Comparison of ENCODE assay signal across 10 cellular contexts in the genomic region with DNA sequence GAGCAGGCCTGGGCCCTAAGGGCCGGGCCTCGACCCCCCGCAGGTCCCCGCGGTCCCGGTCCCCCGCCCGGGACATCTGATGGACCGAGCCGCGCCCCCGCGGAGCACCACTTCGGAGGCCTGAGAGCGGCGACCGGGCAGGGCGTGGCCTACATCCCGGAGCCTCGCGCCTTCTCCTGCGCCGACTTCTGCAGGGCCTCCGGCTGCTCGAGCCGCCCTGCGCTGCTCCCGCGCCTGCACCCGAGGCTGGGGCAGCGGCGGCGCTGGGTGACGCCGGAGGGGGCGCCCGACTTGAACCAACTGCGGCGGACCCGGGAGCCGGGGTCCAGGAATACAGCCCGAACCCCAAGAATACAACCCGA. TPM values are rescaled to one million over a fixed set of nuclear protein-coding genes. Genes with fewer than 3 reads are reported as not detected.
DNase-seq lines count a peak whose midpoint lies in the region; ATAC-seq and TF ChIP-seq lines count a peak whose summit lies in the region.
"Had no signal": no experiment of that assay in that cellular context is flagged by ENCODE, and none has a peak within 500 bp of the region (broad histone marks: within the 10 kb centered on the region; RNA-seq: fewer than 3 reads in every experiment).

No MANE protein-coding gene starts in this region.

- no peak overlapping the region for H3K9ac ChIP-seq in endodermal cell (ENCODE audit: extremely low read depth, low read length, poor library complexity, severe bottlenecking)
- no peak overlapping the region for H3K9ac ChIP-seq in rectal smooth muscle tissue (ENCODE audit: low read length)

- TF ChIP-seq CTCF in endodermal cell (conservative IDR thresholded peaks at IDR 0.05) (no peak), uterus (IDR thresholded peaks at IDR 0.05) (no peak)

- peak overlapping the region; percentile 19 for H3K4me3 ChIP-seq in CD4-positive, CD25-positive, alpha-beta regulatory T cell (ENCODE audit: low read depth, low read length)
- H3K4me3 ChIP-seq in endodermal cell (ENCODE audit: low read length), result no peak overlapping the region
- peak overlapping the region; percentile 36 for H3K4me3 ChIP-seq in rectal smooth muscle tissue (ENCODE audit: low read length)
- peak overlapping the region in 1 of 2 donors; percentile 1 for H3K4me3 ChIP-seq in uterus

- peak in 2 of 3 donors; percentile 15 to 42 for DNase-seq in CD4-positive, CD25-positive, alpha-beta regulatory T cell
- DNase-seq in activated CD4-positive, alpha-beta T cell treated with anti-CD3 and anti-CD28 coated beads, Interleukin-2, amount 10 ng/mL, durations not matched to agents 24 days and 14 days, result peak; percentile 83
- DNase-seq in endodermal cell (peak; percentile 58), Ammon's horn (ENCODE audit: low spot score) (no peak), midbrain (lab: John Stamatoyannopoulos, UW) (no peak), uterus (no peak)
- DNase-seq: NCI-H1092 had no signal

- intact Hi-C loops in activated CD4-positive, alpha-beta T cell treated with anti-CD3 and anti-CD28 coated beads, Interleukin-2, amount 10 ng/mL, durations not matched to agents 24 days and 14 days (cut with micrococcal nuclease), result no loop called here
- intact Hi-C loops in uterus (cut with DNase I; ENCODE audit: low total_unique reads), result no loop called here

- no peak overlapping the region for H3K27ac ChIP-seq in CD4-positive, CD25-positive, alpha-beta regulatory T cell (ENCODE audit: insufficient read depth, low read length, poor library complexity, severe bottlenecking)
- H3K27ac ChIP-seq in endodermal cell (ENCODE audit: low read depth, low read length), result no peak overlapping the region
- no peak overlapping the region for H3K27ac ChIP-seq in rectal smooth muscle tissue (ENCODE audit: low read depth, low read length)
- H3K27ac ChIP-seq in uterus, result no peak overlapping the region

- 80 to 81% methylated on average over 12 to 43 of the region's 43 CpGs for WGBS in endodermal cell (ENCODE audit: insufficient coverage in 1 of 2, insufficient read length in 1 of 2), 2 experiments

- peaks cover 10% of the 10 kb centered on the region for H3K36me3 Mint-ChIP-seq in CD4-positive, CD25-positive, alpha-beta regulatory T cell
- peaks cover 3% of the 10 kb centered on the region for H3K36me3 Mint-ChIP-seq in activated CD4-positive, alpha-beta T cell treated with anti-CD3 and anti-CD28 coated beads, Interleukin-2, amount 10 ng/mL, durations not matched to agents 24 days and 14 days (ENCODE audit: low read depth)
- peaks cover 4% of the 10 kb centered on the region for H3K36me3 Mint-ChIP-seq in endodermal cell (ENCODE audit: low read depth)

- H3K4me1 ChIP-seq in CD4-positive, CD25-positive, alpha-beta regulatory T cell (ENCODE audit: control insufficient read depth, insufficient read depth, low read length, poor library complexity, severe bottlenecking), result peaks cover 10% of the 10 kb centered on the region
- H3K4me1 ChIP-seq in endodermal cell (ENCODE audit: control insufficient read depth, insufficient read depth, low read length) (no peaks in the 10 kb centered on the region), rectal smooth muscle tissue (ENCODE audit: control insufficient read depth, insufficient read depth, low read length) (no peaks in the 10 kb centered on the region), uterus (peaks cover 0 to 4% of the 10 kb centered on the region in 2 donors)

- peak overlapping the region in 3 of 4 donors; percentile 28 to 71 (median 59) for H3K4me3 Mint-ChIP-seq in CD4-positive, CD25-positive, alpha-beta regulatory T cell
- H3K4me3 Mint-ChIP-seq in activated CD4-positive, alpha-beta T cell treated with anti-CD3 and anti-CD28 coated beads, Interleukin-2, amount 10 ng/mL, durations not matched to agents 24 days and 14 days, result peak overlapping the region; percentile 3
- no peak overlapping the region for H3K4me3 Mint-ChIP-seq in endodermal cell

- peaks cover 0 to 7% (median 3%) of the 10 kb centered on the region in 7 donors for H3K9me3 Mint-ChIP-seq in CD4-positive, CD25-positive, alpha-beta regulatory T cell
- peaks cover 11% of the 10 kb centered on the region for H3K9me3 Mint-ChIP-seq in activated CD4-positive, alpha-beta T cell treated with anti-CD3 and anti-CD28 coated beads, Interleukin-2, amount 10 ng/mL, durations not matched to agents 24 days and 14 days
- peaks cover 12% of the 10 kb centered on the region for H3K9me3 Mint-ChIP-seq in endodermal cell

- no peaks in the 10 kb centered on the region for H3K36me3 ChIP-seq in CD4-positive, CD25-positive, alpha-beta regulatory T cell (ENCODE audit: control insufficient read depth, insufficient read depth, low read length)
- H3K36me3 ChIP-seq in endodermal cell (ENCODE audit: control insufficient read depth, insufficient read depth, low read length), result no peaks in the 10 kb centered on the region
- no peaks in the 10 kb centered on the region for H3K36me3 ChIP-seq in rectal smooth muscle tissue (ENCODE audit: control insufficient read depth, insufficient read depth, low read length)
- no peaks in the 10 kb centered on the region for H3K36me3 ChIP-seq in uterus

- no peaks in the 10 kb centered on the region for H3K9me3 ChIP-seq in CD4-positive, CD25-positive, alpha-beta regulatory T cell (ENCODE audit: control insufficient read depth in 2 of 2, low read length in 2 of 2)
- H3K9me3 ChIP-seq in endodermal cell (ENCODE audit: control insufficient read depth, low read length), result no peaks in the 10 kb centered on the region
- no peaks in the 10 kb centered on the region for H3K9me3 ChIP-seq in uterus

- peaks cover 2 to 11% (median 5%) of the 10 kb centered on the region in 4 donors for H3K4me1 Mint-ChIP-seq in CD4-positive, CD25-positive, alpha-beta regulatory T cell
- H3K4me1 Mint-ChIP-seq in activated CD4-positive, alpha-beta T cell treated with anti-CD3 and anti-CD28 coated beads, Interleukin-2, amount 10 ng/mL, durations not matched to agents 24 days and 14 days, result no peaks in the 10 kb centered on the region
- no peaks in the 10 kb centered on the region for H3K4me1 Mint-ChIP-seq in endodermal cell

- no peak for TF ChIP-seq POLR2A in uterus (IDR thresholded peaks at IDR 0.05)

- peak; percentile 58 to 70 for ATAC-seq in CD4-positive, CD25-positive, alpha-beta regulatory T cell (ENCODE audit: low read depth in 2 of 2)
- ATAC-seq in GM21526 (IDR thresholded peaks at IDR 0.05; ENCODE audit: low FRiP score, unreplicated experiment), result no peak

- H3K27me3 Mint-ChIP-seq in CD4-positive, CD25-positive, alpha-beta regulatory T cell, result peaks cover 48% of the 10 kb centered on the region
- H3K27me3 Mint-ChIP-seq in activated CD4-positive, alpha-beta T cell treated with anti-CD3 and anti-CD28 coated beads, Interleukin-2, amount 10 ng/mL, durations not matched to agents 24 days and 14 days, result peaks cover 40% of the 10 kb centered on the region
- H3K27me3 Mint-ChIP-seq in endodermal cell (ENCODE audit: insufficient read depth), result peaks cover 37% of the 10 kb centered on the region

- no peak overlapping the region for H3K27ac Mint-ChIP-seq in CD4-positive, CD25-positive, alpha-beta regulatory T cell
- H3K27ac Mint-ChIP-seq in activated CD4-positive, alpha-beta T cell treated with anti-CD3 and anti-CD28 coated beads, Interleukin-2, amount 10 ng/mL, durations not matched to agents 24 days and 14 days, result no peak overlapping the region
- no peak overlapping the region for H3K27ac Mint-ChIP-seq in endodermal cell

- peaks cover 7% of the 10 kb centered on the region for H3K27me3 ChIP-seq in CD4-positive, CD25-positive, alpha-beta regulatory T cell (ENCODE audit: control insufficient read depth, insufficient read depth, low read length)
- H3K27me3 ChIP-seq in endodermal cell (ENCODE audit: control insufficient read depth, insufficient read depth, low read length, poor library complexity, severe bottlenecking), result no peaks in the 10 kb centered on the region
- H3K27me3 ChIP-seq in rectal smooth muscle tissue (ENCODE audit: control insufficient read depth, insufficient read depth, low read length), result peaks cover 6% of the 10 kb centered on the region
- peaks cover 0 to 10% of the 10 kb centered on the region in 2 donors for H3K27me3 ChIP-seq in uterus

RNA-seq across cellular contexts. Expression of a gene that starts 14.9 kb away (rescaled TPM):
- total RNA-seq in CD4-positive, CD25-positive, alpha-beta regulatory T cell, result 3.7 TPM
- not detected for polyA plus RNA-seq in CD4-positive, CD25-positive, alpha-beta regulatory T cell
- not detected in 2 replicates for total RNA-seq in activated CD4-positive, alpha-beta T cell treated with anti-CD3 and anti-CD28 coated beads, Interleukin-2, amount 10 ng/mL, durations not matched to agents 24 days and 14 days
- total RNA-seq in endodermal cell, result not detected
- not detected for polyA plus RNA-seq in endodermal cell (2013, experiment 1 of 2)
- not detected for polyA plus RNA-seq in endodermal cell (2013, experiment 2 of 2)
- under 1 TPM in 1 of 4 donors, not detected in 3; 0.35 TPM for total RNA-seq in uterus
- total RNA-seq: Daoy had no signal

RNA-seq across cellular contexts. Expression of a gene that starts 44.6 kb away (rescaled TPM):
- total RNA-seq in CD4-positive, CD25-positive, alpha-beta regulatory T cell, result 0.15 TPM
- not detected for polyA plus RNA-seq in CD4-positive, CD25-positive, alpha-beta regulatory T cell
- 0.36 and 0.37 TPM in 2 replicates for total RNA-seq in activated CD4-positive, alpha-beta T cell treated with anti-CD3 and anti-CD28 coated beads, Interleukin-2, amount 10 ng/mL, durations not matched to agents 24 days and 14 days
- total RNA-seq in endodermal cell (under 1 TPM; 0.31 to 0.93 TPM), uterus (1 to 10 TPM; 1.2 to 9.2 (median 4.5) TPM)
- polyA plus RNA-seq in endodermal cell (2013, experiment 1 of 2), result 26.5 TPM
- polyA plus RNA-seq in endodermal cell (2013, experiment 2 of 2), result 23.8 TPM
- total RNA-seq: Daoy had no signal

RNA-seq across cellular contexts. Expression of a gene that starts 51.8 kb away (rescaled TPM):
- total RNA-seq in CD4-positive, CD25-positive, alpha-beta regulatory T cell, result not detected
- polyA plus RNA-seq in CD4-positive, CD25-positive, alpha-beta regulatory T cell, result under 1 TPM in 1 of 4 donors, not detected in 3; 0.28 TPM
- total RNA-seq in activated CD4-positive, alpha-beta T cell treated with anti-CD3 and anti-CD28 coated beads, Interleukin-2, amount 10 ng/mL, durations not matched to agents 24 days and 14 days, result 0.17 TPM in 1 of 2 replicates, not detected in the other
- total RNA-seq in endodermal cell, result 1 to 10 TPM; 1.3 to 3.0 TPM
- 11.9 TPM for polyA plus RNA-seq in endodermal cell (2013, experiment 1 of 2)
- 13.2 TPM for polyA plus RNA-seq in endodermal cell (2013, experiment 2 of 2)
- 1 to 10 TPM in 2 of 4 donors, under 1 TPM in 1, not detected in 1; 0.95 to 3.5 (median 2.1) TPM for total RNA-seq in uterus

Comparison
In these comparisons a context has a peak if more than half of its experiments do, and no peak if none do; other contexts are left out.
1. DNase-seq: peak in CD4-positive, CD25-positive, alpha-beta regulatory T cell (2 of 3), activated CD4-positive, alpha-beta T cell treated with anti-CD3 and anti-CD28 coated beads, Interleukin-2, amount 10 ng/mL, durations not matched to agents 24 days and 14 days (single experiment) and endodermal cell (single experiment); none in Ammon's horn (single experiment), midbrain (single experiment) and uterus (0 of 2).